ENCODE assay signal across 8 cellular contexts in the genomic region with DNA sequence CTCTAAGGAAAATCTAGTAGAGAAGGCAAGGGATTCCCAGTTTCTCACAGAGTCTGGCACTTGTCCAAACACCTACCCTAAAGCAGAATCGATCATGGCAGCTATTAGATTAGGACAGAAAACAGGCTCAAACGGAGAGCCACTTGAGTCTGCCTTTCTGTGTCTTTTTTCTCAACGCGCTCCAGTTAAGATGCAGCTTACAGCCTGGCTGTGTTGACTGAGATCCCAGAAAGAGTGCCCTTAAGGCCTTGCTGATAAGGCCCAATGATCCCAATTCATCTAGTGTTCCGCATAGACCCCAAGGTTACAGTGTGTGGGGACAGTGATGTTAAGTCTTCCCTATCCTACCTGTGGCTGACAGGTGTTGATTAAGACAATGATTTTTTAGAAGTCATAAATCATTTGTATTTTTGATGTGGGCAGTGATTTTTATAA. TPM values are rescaled to one million over a fixed set of nuclear protein-coding genes. Genes with fewer than 3 reads are reported as not detected.
DNase-seq lines count a peak whose midpoint lies in the region; FAIRE-seq and TF ChIP-seq lines count a peak whose summit lies in the region.

No MANE protein-coding gene starts in this region.

- H2AFZ ChIP-seq in OCI-LY3 (ENCODE audit: low read depth, low read length), result no peak overlapping the region

- H3K36me3 Mint-ChIP-seq in activated CD4-positive, alpha-beta T cell treated with anti-CD3 and anti-CD28 coated beads, Interleukin-2, amount 10 ng/mL, durations not matched to agents 7 days and 5 days (ENCODE audit: low read depth), result peaks cover 31% of the 10 kb centered on the region

- no peaks in the 10 kb centered on the region for H3K27me3 ChIP-seq in OCI-LY3 (ENCODE audit: low read depth, low read length)

- H3K36me3 ChIP-seq in OCI-LY3 (replicated peaks; ENCODE audit: low read depth, low read length), result no peaks in the 10 kb centered on the region

- TF ChIP-seq POLR2A in H54 (IDR thresholded peaks at IDR 0.05; ENCODE audit: low read depth, low read length), result no peak
- no peak for TF ChIP-seq POLR2A in GM12891 (IDR thresholded peaks at IDR 0.05; ENCODE audit: low read depth, low read length)

- H3K27ac ChIP-seq in OCI-LY3 (ENCODE audit: low read length), result no peak overlapping the region

- H3K9ac ChIP-seq in OCI-LY3 (ENCODE audit: low read length), result peak overlapping the region; percentile 92

- CTCF ChIA-PET in activated CD4-positive, alpha-beta T cell treated with anti-CD3 and anti-CD28 coated beads, Interleukin-2, amount 10 ng/mL, durations not matched to agents 7 days and 5 days (lab: Charles Lee), result no interaction called here

- H3K9me3 Mint-ChIP-seq in activated CD4-positive, alpha-beta T cell treated with anti-CD3 and anti-CD28 coated beads, Interleukin-2, amount 10 ng/mL, durations not matched to agents 7 days and 5 days, result no peaks in the 10 kb centered on the region

- no peak for FAIRE-seq in H54 (lab: Jason Lieb, UNC)
- FAIRE-seq in GM12891 (lab: Jason Lieb, UNC), result no peak

- H3K4me1 ChIP-seq in OCI-LY3 (ENCODE audit: low read length), result peaks cover 10% of the 10 kb centered on the region

- H3K4me1 Mint-ChIP-seq in activated CD4-positive, alpha-beta T cell treated with anti-CD3 and anti-CD28 coated beads, Interleukin-2, amount 10 ng/mL, durations not matched to agents 7 days and 5 days, result peaks cover 39% of the 10 kb centered on the region

- H3K79me2 ChIP-seq in OCI-LY3 (ENCODE audit: low read length), result peaks cover 17% of the 10 kb centered on the region

- peak overlapping the region; percentile 92 for H3K4me3 ChIP-seq in OCI-LY3 (ENCODE audit: low read length)
- H3K4me3 ChIP-seq in choroid plexus epithelial cell (ENCODE audit: low read depth, low read length), result peak overlapping the region; percentile 90

- POLR2A ChIA-PET in activated CD4-positive, alpha-beta T cell treated with anti-CD3 and anti-CD28 coated beads, Interleukin-2, amount 10 ng/mL, durations not matched to agents 7 days and 5 days (lab: Charles Lee), result no interaction called here

- peak overlapping the region; percentile 99 for H3K27ac Mint-ChIP-seq in activated CD4-positive, alpha-beta T cell treated with anti-CD3 and anti-CD28 coated beads, Interleukin-2, amount 10 ng/mL, durations not matched to agents 7 days and 5 days

- H3K27me3 Mint-ChIP-seq in activated CD4-positive, alpha-beta T cell treated with anti-CD3 and anti-CD28 coated beads, Interleukin-2, amount 10 ng/mL, durations not matched to agents 7 days and 5 days, result peaks cover 11% of the 10 kb centered on the region

- peak overlapping the region; percentile 92 for H3K4me2 ChIP-seq in OCI-LY3 (ENCODE audit: low read length)

- H3K9me3 ChIP-seq in OCI-LY3 (ENCODE audit: insufficient read depth, low read length), result no peaks in the 10 kb centered on the region

- no peaks in the 10 kb centered on the region for H4K20me1 ChIP-seq in OCI-LY3 (ENCODE audit: insufficient read depth, low read length)

- TF ChIP-seq CTCF in OCI-LY3 (IDR thresholded peaks at IDR 0.05; ENCODE audit: low read depth, low read length) (no peak), choroid plexus epithelial cell (conservative IDR thresholded peaks at IDR 0.05; ENCODE audit: low read depth, low read length) (no peak)

- peak overlapping the region; percentile 92 for H3K4me3 Mint-ChIP-seq in activated CD4-positive, alpha-beta T cell treated with anti-CD3 and anti-CD28 coated beads, Interleukin-2, amount 10 ng/mL, durations not matched to agents 7 days and 5 days

- peak; percentile 15 for DNase-seq in activated CD4-positive, alpha-beta T cell treated with anti-CD3 and anti-CD28 coated beads, Interleukin-2, amount 10 ng/mL, durations not matched to agents 7 days and 5 days
- DNase-seq in activated CD4-positive, alpha-beta T cell treated with anti-CD3 and anti-CD28 coated beads for 1 hour, result no peak
- DNase-seq in choroid plexus epithelial cell (ENCODE audit: low read depth) (peak; percentile 12), myocyte (ENCODE audit: low read depth) (peak; percentile 28), H54 (ENCODE audit: insufficient read length, low spot score) (no peak), GM12891 (ENCODE audit: insufficient read length, low spot score) (no peak), middle frontal gyrus (ENCODE audit: extremely low spot score, low spot score) (no peak)

TF ChIP-seq in GM12891, 5 proteins besides CTCF, POLR2A, EP300 and RAD21:
- TF ChIP-seq TAF1 (IDR thresholded peaks at IDR 0.05; ENCODE audit: low read depth, low read length), result no peak
- TF ChIP-seq PAX5 (IDR thresholded peaks at IDR 0.05; ENCODE audit: insufficient read depth, low read length, severe bottlenecking), result no peak
- TF ChIP-seq POLR2AphosphoS5 (IDR thresholded peaks at IDR 0.05; ENCODE audit: low read depth, low read length), result no peak
- TF ChIP-seq POU2F2 (IDR thresholded peaks at IDR 0.05; ENCODE audit: low read depth, low read length), result no peak
- TF ChIP-seq SPI1 (IDR thresholded peaks at IDR 0.05; ENCODE audit: low read depth, low read length), result no peak

RNA-seq across cellular contexts. Expression of a gene that starts 1.0 kb away (rescaled TPM):
- 10 to 100 TPM; 35.1 to 42.5 TPM for total RNA-seq in activated CD4-positive, alpha-beta T cell treated with anti-CD3 and anti-CD28 coated beads, Interleukin-2, amount 10 ng/mL, durations not matched to agents 7 days and 5 days
- total RNA-seq in myocyte, result 121 and 165 TPM in 2 replicates
- polyA plus RNA-seq in myocyte (2012), result 22.9 TPM
- 2.4 TPM for polyA plus RNA-seq in GM12891 (2012; ENCODE audit: low read depth, missing spikeins)

Comparison
In these comparisons a context has a peak if more than half of its experiments do, and no peak if none do; other contexts are left out.
1. DNase-seq: peak in activated CD4-positive, alpha-beta T cell treated with anti-CD3 and anti-CD28 coated beads, Interleukin-2, amount 10 ng/mL, durations not matched to agents 7 days and 5 days (single experiment), choroid plexus epithelial cell (single experiment) and myocyte (single experiment); none in activated CD4-positive, alpha-beta T cell treated with anti-CD3 and anti-CD28 coated beads for 1 hour (single experiment), H54 (single experiment), GM12891 (single experiment) and middle frontal gyrus (single experiment).